In genomic region chr2:42844366-42844765, GRCh38 we compare ENCODE assay signal across 22 cellular contexts. TPM values are rescaled to one million over a fixed set of nuclear protein-coding genes. Genes with fewer than 3 reads are reported as not detected.
A peak's percentile ranks its signal among the peaks of the same experiment; 100 is the strongest.
DNase-seq lines count a peak whose midpoint lies in the region; ATAC-seq and TF ChIP-seq lines count a peak whose summit lies in the region.
"Had no signal": no experiment of that assay in that cellular context is flagged by ENCODE, and none has a peak within 500 bp of the region (broad histone marks: within the 10 kb centered on the region; RNA-seq: fewer than 3 reads in every experiment).

No MANE protein-coding gene starts in this region.

- H2BK15ac ChIP-seq in neuronal stem cell (ENCODE audit: low read length) = no peak overlapping the region

- no peaks in the 10 kb centered on the region for H3K27me3 Mint-ChIP-seq in type B pancreatic cell

- TF ChIP-seq POLR2A in esophagus squamous epithelium (IDR thresholded peaks at IDR 0.05) = no peak

- peaks cover 4% of the 10 kb centered on the region for H3K36me3 Mint-ChIP-seq in type B pancreatic cell
- H3K36me3 Mint-ChIP-seq: activated naive CD4-positive, alpha-beta T cell treated with anti-CD3 and anti-CD28 coated beads, Interleukin-2, amount 10 ng/mL, durations not matched to agents 7 days and 5 days; CD8-positive, alpha-beta T cell had no signal

- H2AFZ ChIP-seq in neuronal stem cell (ENCODE audit: low read length) = no peak overlapping the region

- H3K27ac ChIP-seq in SJSA1 = peak overlapping the region; percentile 68
- H3K27ac ChIP-seq in esophagus squamous epithelium = peak overlapping the region; percentile 48 to 80 (median 64)
- no peak overlapping the region for H3K27ac ChIP-seq in neuronal stem cell (replicated peaks; ENCODE audit: low read length)
- H3K27ac ChIP-seq in RWPE1 = no peak overlapping the region

- no peak overlapping the region for H2BK12ac ChIP-seq in neuronal stem cell (ENCODE audit: low read length)

- H3K9me3 ChIP-seq in SJSA1 (replicated peaks) = no peaks in the 10 kb centered on the region
- no peaks in the 10 kb centered on the region for H3K9me3 ChIP-seq in esophagus squamous epithelium
- no peaks in the 10 kb centered on the region for H3K9me3 ChIP-seq in neuronal stem cell (replicated peaks in 1 of 2; ENCODE audit: control insufficient read depth in 2 of 2, insufficient read depth in 1 of 2, low read depth in 1 of 2, low read length in 2 of 2)

- H3K27me3 ChIP-seq in SJSA1 (replicated peaks) (no peaks in the 10 kb centered on the region), esophagus squamous epithelium (no peaks in the 10 kb centered on the region), neuronal stem cell (ENCODE audit: control insufficient read depth in 3 of 3, insufficient read depth in 3 of 3, low read depth in 1 of 3, low read length in 3 of 3) (no peaks in the 10 kb centered on the region)

- no peaks in the 10 kb centered on the region for H3K79me1 ChIP-seq in neuronal stem cell (ENCODE audit: low read depth, low read length)

- peak in 1 of 2 experiments; percentile 36 for DNase-seq in SJSA1 (ENCODE audit: low read depth in 1 of 2, low spot score in 2 of 2)
- no peak for DNase-seq in esophagus squamous epithelium (lab: John Stamatoyannopoulos, UW)
- no peak for DNase-seq in neuronal stem cell (ENCODE audit: low spot score)
- DNase-seq in type B pancreatic cell (ENCODE audit: extremely low spot score, unreplicated experiment) = no peak
- no peak for DNase-seq in RWPE1 (ENCODE audit: low spot score)
- no peak for DNase-seq in epidermal melanocyte (ENCODE audit: insufficient read length, low spot score)
- DNase-seq: activated CD8-positive, alpha-beta T cell treated with anti-CD3 and anti-CD28 coated beads, Interleukin-2, amount 10 ng/mL, durations not matched to agents 7 days and 5 days; activated naive CD4-positive, alpha-beta T cell treated with anti-CD3 and anti-CD28 coated beads, Interleukin-2, amount 10 ng/mL, durations not matched to agents 7 days and 5 days; activated T-cell treated with anti-CD3 and anti-CD28 coated beads, Interleukin-2, amount 50 U/mL, for 48 hours; anterior cingulate cortex; caudate nucleus; CD8-positive, alpha-beta T cell; dermis blood vessel endothelial cell; GOT3; hippocampal formation; occipital lobe; stimulated activated CD4-positive, alpha-beta T cell treated with anti-CD3 and anti-CD28 coated beads, Interleukin-4, amount 100 ng/mL, for 4 hours; T-helper 9 cell had no signal

- H2BK5ac ChIP-seq in neuronal stem cell (ENCODE audit: low read length) = peak overlapping the region; percentile 9

- CTCF ChIA-PET in RWPE1 (lab: Yijun Ruan, JAX) = no interaction called here

- no peaks in the 10 kb centered on the region for H3K9me3 Mint-ChIP-seq in type B pancreatic cell
- H3K9me3 Mint-ChIP-seq: activated naive CD4-positive, alpha-beta T cell treated with anti-CD3 and anti-CD28 coated beads, Interleukin-2, amount 10 ng/mL, durations not matched to agents 7 days and 5 days; CD8-positive, alpha-beta T cell had no signal

- H3K36me3 ChIP-seq in SJSA1 (no peaks in the 10 kb centered on the region), esophagus squamous epithelium (no peaks in the 10 kb centered on the region), neuronal stem cell (replicated peaks in 1 of 2; ENCODE audit: control insufficient read depth in 2 of 2, insufficient read depth in 2 of 2, low read length in 2 of 2) (no peaks in the 10 kb centered on the region)

- H4K91ac ChIP-seq in neuronal stem cell (ENCODE audit: low read depth, low read length, poor library complexity) = no peak overlapping the region

- no peak overlapping the region for H4K8ac ChIP-seq in neuronal stem cell (ENCODE audit: low read depth, low read length)

- 80 to 86% methylated on average over 1 of the region's 5 CpGs for WGBS in esophagus squamous epithelium, 2 donors
- WGBS in neuronal stem cell (ENCODE audit: extremely low coverage in 2 of 2, insufficient read length in 2 of 2, insufficient replicate concordance in 1 of 2), 2 donors = no CpG with 5 or more reads among the region's 5 CpGs

- intact Hi-C loops in esophagus squamous epithelium (cut with DNase I) = no loop called here

- H3K4me3 ChIP-seq in SJSA1 (no peak overlapping the region), esophagus squamous epithelium (no peak overlapping the region), neuronal stem cell (ENCODE audit: low read length in 2 of 2) (no peak overlapping the region)

- no peak overlapping the region for H3K14ac ChIP-seq in neuronal stem cell (ENCODE audit: low read length)

- TF ChIP-seq CTCF in esophagus squamous epithelium (IDR thresholded peaks at IDR 0.05) (no peak), type B pancreatic cell (conservative IDR thresholded peaks at IDR 0.05) (no peak), RWPE1 (conservative IDR thresholded peaks at IDR 0.05; ENCODE audit: low read depth) (no peak)

- H2BK120ac ChIP-seq in neuronal stem cell (ENCODE audit: low read depth, low read length) = no peak overlapping the region

- peak overlapping the region; percentile 12 for H3K27ac Mint-ChIP-seq in type B pancreatic cell
- H3K27ac Mint-ChIP-seq: activated CD8-positive, alpha-beta T cell treated with anti-CD3 and anti-CD28 coated beads, Interleukin-2, amount 10 ng/mL, durations not matched to agents 7 days and 5 days; activated naive CD4-positive, alpha-beta T cell treated with anti-CD3 and anti-CD28 coated beads, Interleukin-2, amount 10 ng/mL, durations not matched to agents 7 days and 5 days; CD8-positive, alpha-beta T cell had no signal

- no peak overlapping the region for H3K4me3 Mint-ChIP-seq in type B pancreatic cell
- H3K4me3 Mint-ChIP-seq: activated CD8-positive, alpha-beta T cell treated with anti-CD3 and anti-CD28 coated beads, Interleukin-2, amount 10 ng/mL, durations not matched to agents 7 days and 5 days; activated naive CD4-positive, alpha-beta T cell treated with anti-CD3 and anti-CD28 coated beads, Interleukin-2, amount 10 ng/mL, durations not matched to agents 7 days and 5 days; CD8-positive, alpha-beta T cell had no signal

- ATAC-seq in HG02798 (IDR thresholded peaks at IDR 0.05; ENCODE audit: poor library complexity, unreplicated experiment) = no peak
- ATAC-seq: activated CD8-positive, alpha-beta T cell treated with anti-CD3 and anti-CD28 coated beads, Interleukin-2, amount 10 ng/mL, durations not matched to agents 7 days and 5 days; CD8-positive, alpha-beta T cell had no signal

- peak overlapping the region; percentile 0 for H2AK5ac ChIP-seq in neuronal stem cell (ENCODE audit: low read depth, low read length)

- POLR2A ChIA-PET in RWPE1 (lab: Yijun Ruan, JAX; ENCODE audit: low non-redundant PET) = no interaction called here

- H3K4ac ChIP-seq in neuronal stem cell (ENCODE audit: low read length) = no peak overlapping the region

- H3K9ac ChIP-seq in neuronal stem cell (ENCODE audit: low read depth, low read length, poor library complexity) = no peak overlapping the region

- no peak overlapping the region for H3K4me2 ChIP-seq in neuronal stem cell (ENCODE audit: insufficient read depth, low read length, poor library complexity, severe bottlenecking)

- peaks cover 34% of the 10 kb centered on the region for H3K4me1 ChIP-seq in SJSA1 (replicated peaks)
- H3K4me1 ChIP-seq in esophagus squamous epithelium = peaks cover 11 to 70% (median 15%) of the 10 kb centered on the region in 3 donors
- H3K4me1 ChIP-seq in neuronal stem cell (ENCODE audit: control insufficient read depth in 2 of 2, insufficient read depth in 1 of 2, low read depth in 1 of 2, low read length in 2 of 2) = peaks cover 6 to 7% of the 10 kb centered on the region in 2 donors

- no peak overlapping the region for H3K23ac ChIP-seq in neuronal stem cell (ENCODE audit: low read depth, low read length, poor library complexity)

- H3K18ac ChIP-seq in neuronal stem cell (ENCODE audit: low read length) = peak overlapping the region; percentile 1

- H3K4me1 Mint-ChIP-seq in type B pancreatic cell (ENCODE audit: unreplicated experiment) = peaks cover 53% of the 10 kb centered on the region
- H3K4me1 Mint-ChIP-seq: activated naive CD4-positive, alpha-beta T cell treated with anti-CD3 and anti-CD28 coated beads, Interleukin-2, amount 10 ng/mL, durations not matched to agents 7 days and 5 days had no signal

RNA-seq across cellular contexts. Expression of gene HAAO, which starts 52.0 kb away (rescaled TPM):
- not detected in 2 replicates for total RNA-seq in SJSA1 (2014; rRNA removed; shearing (Covaris generic))
- total RNA-seq in esophagus squamous epithelium (10 to 100 TPM in 1 of 4 donors, 1 to 10 TPM in 2, under 1 TPM in 1; 0.61 to 10.5 (median 5.2) TPM), type B pancreatic cell (ENCODE audit: low replicate concordance) (9.4 and 10.0 TPM in 2 replicates)
- 2.1 TPM for polyA plus RNA-seq in neuronal stem cell (2013, experiment 1 of 2)
- 2.5 TPM for polyA plus RNA-seq in neuronal stem cell (2013, experiment 2 of 2)
- total RNA-seq: CD8-positive, alpha-beta T cell; dermis blood vessel endothelial cell; G401; MCF 10A; NCI-H460 had no signal

Comparison
In these comparisons a context has a peak if more than half of its experiments do, and no peak if none do; other contexts are left out.
1. H3K27ac ChIP-seq: peak in SJSA1 (single experiment) and esophagus squamous epithelium (4 of 4); none in neuronal stem cell (single experiment) and RWPE1 (single experiment).